Comparison of ENCODE assay signal across 18 cellular contexts in the genomic region with DNA sequence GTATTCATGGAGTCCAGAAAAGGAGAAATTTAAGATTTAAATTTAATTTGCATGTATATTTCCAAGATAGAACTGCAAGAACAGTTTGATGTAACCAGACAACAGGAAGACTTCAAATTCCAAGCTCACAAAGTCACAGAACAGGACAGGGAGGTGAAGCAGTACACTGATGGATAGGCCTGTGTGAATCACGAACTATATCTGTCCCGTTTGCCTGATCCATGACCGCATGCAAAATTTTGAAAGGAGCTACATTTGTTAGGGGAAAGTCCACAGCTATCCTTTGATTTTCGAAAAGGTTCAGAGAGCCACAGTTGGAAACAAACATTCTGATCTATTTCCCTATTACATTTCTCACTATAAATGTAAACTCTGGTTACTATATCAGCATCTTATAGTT.
DNase-seq lines count a peak whose midpoint lies in the region; ATAC-seq, FAIRE-seq and TF ChIP-seq lines count a peak whose summit lies in the region.
"Had no signal": no experiment of that assay in that cellular context is flagged by ENCODE, and none has a peak within 500 bp of the region (broad histone marks: within the 10 kb centered on the region; RNA-seq: fewer than 3 reads in every experiment).

No MANE protein-coding gene starts in this region.

- TF ChIP-seq CTCF in right lobe of liver (IDR thresholded peaks at IDR 0.05) (no peak), psoas muscle (IDR thresholded peaks at IDR 0.05) (no peak)

- H3K9me3 ChIP-seq in T-helper 17 cell (ENCODE audit: control insufficient read depth, low read length, poor library complexity, severe bottlenecking) (no peaks in the 10 kb centered on the region), right lobe of liver (no peaks in the 10 kb centered on the region), psoas muscle (no peaks in the 10 kb centered on the region)
- H3K9me3 ChIP-seq: BLaER1 had no signal

- H3K27ac ChIP-seq in right lobe of liver (no peak overlapping the region), psoas muscle (peak overlapping the region; percentile 53)
- H3K27ac ChIP-seq: BLaER1, GM23248 had no signal

- H3K4me3 ChIP-seq in right lobe of liver, result no peak overlapping the region
- H3K4me3 ChIP-seq in psoas muscle, result no peak overlapping the region
- H3K4me3 ChIP-seq: BLaER1, GM23248 had no signal

- peaks cover 0 to 5% (median 0%) of the 10 kb centered on the region in 4 donors for H3K4me1 ChIP-seq in right lobe of liver
- H3K4me1 ChIP-seq in psoas muscle, result peaks cover 24% of the 10 kb centered on the region

- no peaks in the 10 kb centered on the region for H3K27me3 Mint-ChIP-seq in T-helper 17 cell
- H3K27me3 Mint-ChIP-seq: CD4-positive, alpha-beta memory T cell had no signal

- DNase-seq in GM18507 (ENCODE audit: extremely low spot score, insufficient read length, low read depth), result no peak
- no peak for DNase-seq in T-helper 17 cell
- no peak for DNase-seq in right lobe of liver
- DNase-seq in psoas muscle, result no peak
- no peak for DNase-seq in NK-92 treated with Interleukin-12 subunit alpha and Interleukin-12 subunit beta, amount 100 ng/mL, for 24 hours (lab: John Stamatoyannopoulos, UW)
- no peak for DNase-seq in stimulated activated CD4-positive, alpha-beta T cell treated with anti-CD3 and anti-CD28 coated beads, Interleukin-4, amount 100 ng/mL, for 24 hours
- DNase-seq in SIG-M5 (lab: John Stamatoyannopoulos, UW), result no peak
- DNase-seq: 8988T; CD4-positive, alpha-beta memory T cell; DMS153; DMS79; GDM1; GM23248; HCEC 1CT had no signal

- H3K27me3 ChIP-seq in right lobe of liver, result no peaks in the 10 kb centered on the region
- no peaks in the 10 kb centered on the region for H3K27me3 ChIP-seq in psoas muscle (ENCODE audit: insufficient read depth in 3 of 3, low read length in 2 of 3)
- H3K27me3 ChIP-seq: BLaER1 had no signal

- FAIRE-seq in GM18507 (lab: Jason Lieb, UNC), result peak; percentile 42
- FAIRE-seq: GM12892 had no signal

- H3K4me1 Mint-ChIP-seq in T-helper 17 cell, result peaks cover 36% of the 10 kb centered on the region

- H3K36me3 Mint-ChIP-seq in T-helper 17 cell (ENCODE audit: low read depth), result peaks cover 8% of the 10 kb centered on the region

- intact Hi-C loops in right lobe of liver (cut with DNase I), result no loop called here
- intact Hi-C loops in psoas muscle (cut with DNase I), result no loop called here

- ATAC-seq in T-helper 17 cell (no peak), right lobe of liver (peak; percentile 47 to 94 (median 60)), psoas muscle (peak; percentile 91 to 97 (median 94)), HG03108 (IDR thresholded peaks at IDR 0.05; ENCODE audit: unreplicated experiment) (no peak)

- H3K4me3 Mint-ChIP-seq in T-helper 17 cell, result no peak overlapping the region
- H3K4me3 Mint-ChIP-seq: CD14-positive monocyte; CD4-positive, alpha-beta memory T cell had no signal

- H3K36me3 ChIP-seq in right lobe of liver (no peaks in the 10 kb centered on the region), psoas muscle (ENCODE audit: insufficient read depth in 1 of 2, low read depth in 1 of 2) (peaks cover 0 to 9% of the 10 kb centered on the region in 2 donors)

- 50% methylated on average over 4 of the region's 4 CpGs for WGBS in right lobe of liver (ENCODE audit: insufficient coverage, low coverage, low lambda C conversion rate, missing lambda C conversion rate)
- WGBS in psoas muscle, 3 donors, result 77 to 89% (median 88%) methylated on average over 4 of the region's 4 CpGs

- H3K27ac Mint-ChIP-seq in T-helper 17 cell, result peak overlapping the region; percentile 43
- H3K27ac Mint-ChIP-seq: CD14-positive monocyte; CD4-positive, alpha-beta memory T cell had no signal

- no peak for TF ChIP-seq POLR2A in right lobe of liver (IDR thresholded peaks at IDR 0.05)

Comparison
In these comparisons a context has a peak if more than half of its experiments do, and no peak if none do; other contexts are left out.
1. ATAC-seq: peak in right lobe of liver (4 of 4) and psoas muscle (4 of 4); none in T-helper 17 cell (single experiment) and HG03108 (single experiment).